In genomic region chr7:25656581-25657026, GRCh38 we compare ENCODE assay signal across 1 cellular context.
TF ChIP-seq lines count a peak whose summit lies in the region.

No MANE protein-coding gene starts in this region.

TF ChIP-seq in GM23338, 12 proteins besides CTCF, POLR2A, EP300 and RAD21 (continued from another document):
- TF ChIP-seq ETS1 (IDR thresholded peaks at IDR 0.05) (no peak), NANOG (IDR thresholded peaks at IDR 0.05; ENCODE audit: borderline replicate concordance) (no peak)
